Comparison of ENCODE assay signal across 8 cellular contexts in the genomic region with DNA sequence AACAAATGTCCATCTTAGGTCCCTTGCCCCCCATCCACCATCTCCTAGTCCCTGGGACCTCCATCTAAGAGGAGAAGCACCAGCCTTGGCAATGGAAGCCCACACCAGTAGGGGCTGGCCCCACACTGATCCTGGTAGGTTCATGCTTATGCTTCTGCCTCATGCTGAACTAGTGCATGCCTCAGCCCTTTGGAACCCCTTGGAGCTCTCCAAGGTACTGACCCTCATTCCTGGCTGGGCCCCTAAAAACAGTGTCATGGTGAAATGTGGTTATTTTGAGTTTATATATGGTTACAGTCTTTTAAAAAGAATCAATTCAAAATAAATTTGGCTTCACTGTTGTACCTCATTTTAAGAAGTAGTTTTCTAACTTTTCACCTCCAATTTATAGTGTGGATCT.
DNase-seq lines count a peak whose midpoint lies in the region; ATAC-seq and TF ChIP-seq lines count a peak whose summit lies in the region.

No MANE protein-coding gene starts in this region.

- H3K4me1 Mint-ChIP-seq in activated CD4-positive, alpha-beta T cell treated with anti-CD3 and anti-CD28 coated beads for 36 hours = peaks cover 65% of the 10 kb centered on the region
- no peaks in the 10 kb centered on the region for H3K4me1 Mint-ChIP-seq in endodermal cell

- no peaks in the 10 kb centered on the region for H3K9me3 ChIP-seq in endodermal cell (ENCODE audit: control insufficient read depth, low read length)

- H3K27ac Mint-ChIP-seq in activated CD4-positive, alpha-beta T cell treated with anti-CD3 and anti-CD28 coated beads for 36 hours = no peak overlapping the region
- H3K27ac Mint-ChIP-seq in endodermal cell = no peak overlapping the region

- intact Hi-C loops in activated CD4-positive, alpha-beta T cell treated with anti-CD3 and anti-CD28 coated beads for 36 hours (cut with DNase I, micrococcal nuclease) = loop anchor here (5.0 to 10.0 kb wide), 3 partner anchors 224 to 362 kb away; no protein-coding TSS in a partner anchor

- H3K27ac ChIP-seq in endodermal cell (ENCODE audit: low read depth, low read length) = no peak overlapping the region

- CTCF ChIA-PET in activated CD4-positive, alpha-beta T cell treated with anti-CD3 and anti-CD28 coated beads for 36 hours (lab: Charles Lee) = interaction anchor here (0.6 to 1.2 kb wide), 4 partner anchors 37 to 637 kb away, joined by 3 read pairs; no protein-coding TSS in a partner anchor

- no peaks in the 10 kb centered on the region for H3K27me3 ChIP-seq in endodermal cell (ENCODE audit: control insufficient read depth, insufficient read depth, low read length, poor library complexity, severe bottlenecking)

- H3K4me3 ChIP-seq in endodermal cell (ENCODE audit: low read length) = no peak overlapping the region

- H3K27me3 Mint-ChIP-seq in activated CD4-positive, alpha-beta T cell treated with anti-CD3 and anti-CD28 coated beads for 36 hours = no peaks in the 10 kb centered on the region
- H3K27me3 Mint-ChIP-seq in endodermal cell (ENCODE audit: insufficient read depth) = no peaks in the 10 kb centered on the region

- ATAC-seq in activated CD4-positive, alpha-beta T cell treated with anti-CD3 and anti-CD28 coated beads for 36 hours = no peak
- no peak for ATAC-seq in GM18505 (IDR thresholded peaks at IDR 0.05; ENCODE audit: unreplicated experiment)
- ATAC-seq in GM18511 (IDR thresholded peaks at IDR 0.05; ENCODE audit: unreplicated experiment) = no peak

- no peak for TF ChIP-seq POLR2A in GM18505 (IDR thresholded peaks at IDR 0.05; ENCODE audit: borderline replicate concordance, extremely low read depth, insufficient read depth, insufficient read length)

- peak; percentile 72 for DNase-seq in activated CD4-positive, alpha-beta T cell treated with anti-CD3 and anti-CD28 coated beads for 36 hours
- no peak for DNase-seq in activated CD4-positive, alpha-beta T cell treated with anti-CD3 and anti-CD28 coated beads for 1 hour
- DNase-seq in SW480 (ENCODE audit: low spot score) = peak; percentile 32
- DNase-seq in endodermal cell = peak; percentile 88
- DNase-seq in stimulated activated CD4-positive, alpha-beta T cell treated with anti-CD3 and anti-CD28 coated beads, Interleukin-2, amount 100 ng/mL, for 48 hours = peak; percentile 47 to 55
- DNase-seq in activated CD4-positive, CD25-positive, alpha-beta regulatory T cell treated with anti-CD3 and anti-CD28 coated beads, Interleukin-2, amount 50 U/mL, for 72 hours = no peak

- peak; percentile 47 for TF ChIP-seq CTCF in endodermal cell (conservative IDR thresholded peaks at IDR 0.05)

- H3K9ac ChIP-seq in endodermal cell (ENCODE audit: extremely low read depth, low read length, poor library complexity, severe bottlenecking) = no peak overlapping the region

- H3K36me3 ChIP-seq in endodermal cell (ENCODE audit: control insufficient read depth, insufficient read depth, low read length) = no peaks in the 10 kb centered on the region

- H3K4me1 ChIP-seq in endodermal cell (ENCODE audit: control insufficient read depth, insufficient read depth, low read length) = no peaks in the 10 kb centered on the region

- no peak overlapping the region for H3K4me3 Mint-ChIP-seq in activated CD4-positive, alpha-beta T cell treated with anti-CD3 and anti-CD28 coated beads for 36 hours
- no peak overlapping the region for H3K4me3 Mint-ChIP-seq in endodermal cell

- POLR2A ChIA-PET in activated CD4-positive, alpha-beta T cell treated with anti-CD3 and anti-CD28 coated beads for 36 hours (lab: Charles Lee) = no interaction called here

- no peaks in the 10 kb centered on the region for H3K9me3 Mint-ChIP-seq in activated CD4-positive, alpha-beta T cell treated with anti-CD3 and anti-CD28 coated beads for 36 hours (ENCODE audit: low read depth)
- H3K9me3 Mint-ChIP-seq in endodermal cell = no peaks in the 10 kb centered on the region

- H3K36me3 Mint-ChIP-seq in activated CD4-positive, alpha-beta T cell treated with anti-CD3 and anti-CD28 coated beads for 36 hours (ENCODE audit: low read depth) = no peaks in the 10 kb centered on the region
- no peaks in the 10 kb centered on the region for H3K36me3 Mint-ChIP-seq in endodermal cell (ENCODE audit: low read depth)

Comparison
In these comparisons a context has a peak if more than half of its experiments do, and no peak if none do; other contexts are left out.
1. DNase-seq: peak in activated CD4-positive, alpha-beta T cell treated with anti-CD3 and anti-CD28 coated beads for 36 hours (single experiment), SW480 (single experiment), endodermal cell (single experiment) and stimulated activated CD4-positive, alpha-beta T cell treated with anti-CD3 and anti-CD28 coated beads, Interleukin-2, amount 100 ng/mL, for 48 hours (2 of 2); none in activated CD4-positive, alpha-beta T cell treated with anti-CD3 and anti-CD28 coated beads for 1 hour (single experiment) and activated CD4-positive, CD25-positive, alpha-beta regulatory T cell treated with anti-CD3 and anti-CD28 coated beads, Interleukin-2, amount 50 U/mL, for 72 hours (single experiment).